ENCODE assay signal across 18 cellular contexts in genomic region chr4:147535161-147535560, GRCh38. TPM values are rescaled to one million over a fixed set of nuclear protein-coding genes. Genes with fewer than 3 reads are reported as not detected.
DNase-seq lines count a peak whose midpoint lies in the region; ATAC-seq and TF ChIP-seq lines count a peak whose summit lies in the region.
"Had no signal": no experiment of that assay in that cellular context is flagged by ENCODE, and none has a peak within 500 bp of the region (broad histone marks: within the 10 kb centered on the region; RNA-seq: fewer than 3 reads in every experiment).

No MANE protein-coding gene starts in this region.

- 0 out of 2 replicates have a peak, but pooled peaks cover 3% of the 10 kb centered on the region for H3K9me2 ChIP-seq in GM23338 (ENCODE audit: insufficient read depth)
- H3K9me2 ChIP-seq in hepatocyte (replicated peaks; ENCODE audit: insufficient read depth) = no peaks in the 10 kb centered on the region

- H3K27ac ChIP-seq in GM23338 (ENCODE audit: low read depth) = no peak overlapping the region
- peak overlapping the region; percentile 25 for H3K27ac ChIP-seq in hepatocyte
- H3K27ac ChIP-seq: C4-2B, GM23248 had no signal

- POLR2A ChIA-PET in Caco-2 (lab: Charles Lee) = no interaction called here
- POLR2A ChIA-PET in GM10248 (lab: Yijun Ruan, JAX) = no interaction called here

- intact Hi-C loops in Caco-2 (cut with micrococcal nuclease; ENCODE audit: unreplicated experiment) = loop anchor here (5.0 kb wide), 1 partner anchor 47 kb away; no protein-coding TSS in a partner anchor

- BruUV-seq in Caco-2 (replicated peaks; lab: Mats Ljungman, UMichigan) = no TSS peak

- peak; percentile 49 to 51 for DNase-seq in Caco-2
- peak; percentile 29 for DNase-seq in GM23338 (ENCODE audit: low spot score)
- no peak for DNase-seq in hepatocyte (ENCODE audit: low spot score)
- DNase-seq in mesothelial cell of epicardium (ENCODE audit: low spot score in 2 of 2, unreplicated experiment in 2 of 2) = no peak
- no peak for DNase-seq in ACHN
- no peak for DNase-seq in GM10248 (ENCODE audit: extremely low spot score)
- DNase-seq: AML-193; CD4-positive, alpha-beta T cell; DMS153; DMS79; GF-D8; GM23248; H9; KBM-7 had no signal

- H2AFZ ChIP-seq in GM23338 (no peak overlapping the region), hepatocyte (no peak overlapping the region)
- H2AFZ ChIP-seq: GM23248 had no signal

- H3K79me2 ChIP-seq in GM23338 (replicated peaks; ENCODE audit: insufficient read depth) (no peaks in the 10 kb centered on the region), hepatocyte (no peaks in the 10 kb centered on the region)

- H3K4me1 Mint-ChIP-seq in Caco-2 (ENCODE audit: low read depth, unreplicated experiment) = peaks cover 26% of the 10 kb centered on the region
- peaks cover 3% of the 10 kb centered on the region; the same call in 2 of the 3 replicates for H3K4me1 Mint-ChIP-seq in GM23338
- peaks cover 60% of the 10 kb centered on the region for H3K4me1 Mint-ChIP-seq in mesothelial cell of epicardium
- H3K4me1 Mint-ChIP-seq: IgD-negative memory B cell had no signal

- H3K9me3 Mint-ChIP-seq in Caco-2 (ENCODE audit: unreplicated experiment) (no peaks in the 10 kb centered on the region), GM23338 (no peaks in the 10 kb centered on the region), mesothelial cell of epicardium (peaks cover 3% of the 10 kb centered on the region)
- H3K9me3 Mint-ChIP-seq: CD4-positive, alpha-beta T cell; H9; IgD-negative memory B cell had no signal

- in situ Hi-C loops in ACHN (cut with HindIII; ENCODE audit: low pct_ligation_motif_present, low pct_unique_long_range_greater_than_20kb, low sequenced_read_pairs) = no loop called here

- ATAC-seq in GM23338 = peak; percentile 43; the same call in 2 of the 3 replicates
- no peak for ATAC-seq in GM18870 (IDR thresholded peaks at IDR 0.05; ENCODE audit: unreplicated experiment)
- ATAC-seq: GM12878 had no signal

- H3K9me3 ChIP-seq in Caco-2 = no peaks in the 10 kb centered on the region
- no peaks in the 10 kb centered on the region for H3K9me3 ChIP-seq in hepatocyte (ENCODE audit: low read depth)

- H3K4me1 ChIP-seq in Caco-2 (peaks cover 54% of the 10 kb centered on the region), GM23338 (ENCODE audit: insufficient read depth) (no peaks in the 10 kb centered on the region), hepatocyte (ENCODE audit: insufficient read depth) (peaks cover 26% of the 10 kb centered on the region)

- H3K27me3 Mint-ChIP-seq in Caco-2 (ENCODE audit: insufficient read depth, unreplicated experiment) (no peaks in the 10 kb centered on the region), GM23338 (ENCODE audit: insufficient read depth, low read depth, poor library complexity) (no peaks in the 10 kb centered on the region), mesothelial cell of epicardium (ENCODE audit: low read depth) (no peaks in the 10 kb centered on the region)

- no peaks in the 10 kb centered on the region for H4K20me1 ChIP-seq in GM23338 (replicated peaks; ENCODE audit: insufficient read depth)
- H4K20me1 ChIP-seq in hepatocyte (ENCODE audit: insufficient read depth, poor library complexity, severe bottlenecking) = no peaks in the 10 kb centered on the region

- no peaks in the 10 kb centered on the region for H3F3A ChIP-seq in GM23338 (replicated peaks; ENCODE audit: low read depth)

- H3K36me3 Mint-ChIP-seq in Caco-2 (ENCODE audit: insufficient read depth, unreplicated experiment) = no peaks in the 10 kb centered on the region
- no peaks in the 10 kb centered on the region for H3K36me3 Mint-ChIP-seq in GM23338 (ENCODE audit: low read depth)
- peaks cover 36% of the 10 kb centered on the region for H3K36me3 Mint-ChIP-seq in mesothelial cell of epicardium
- H3K36me3 Mint-ChIP-seq: IgD-negative memory B cell had no signal

- WGBS in hepatocyte (ENCODE audit: low lambda C conversion rate, missing lambda C conversion rate) = 17% methylated on average over 6 of the region's 6 CpGs

- no peaks in the 10 kb centered on the region for H3K27me3 ChIP-seq in Caco-2 (replicated peaks; ENCODE audit: control insufficient read depth, insufficient read depth, low read length)
- no peaks in the 10 kb centered on the region for H3K27me3 ChIP-seq in GM23338 (ENCODE audit: insufficient read depth)
- no peaks in the 10 kb centered on the region for H3K27me3 ChIP-seq in hepatocyte

- no peak for TF ChIP-seq CTCF in Caco-2 (IDR thresholded peaks at IDR 0.05; ENCODE audit: insufficient read depth in 1 of 2, low read depth in 1 of 2, low read length in 1 of 2, severe bottlenecking in 1 of 2, unreplicated experiment in 1 of 2)
- TF ChIP-seq CTCF in GM23338 (conservative IDR thresholded peaks at IDR 0.05; ENCODE audit: low read depth in 2 of 2) = no peak
- TF ChIP-seq CTCF in hepatocyte (IDR thresholded peaks at IDR 0.05; ENCODE audit: poor library complexity) = no peak
- no peak for TF ChIP-seq CTCF in mesothelial cell of epicardium (IDR thresholded peaks at IDR 0.05; ENCODE audit: unreplicated experiment)
- TF ChIP-seq CTCF in GM10248 (IDR thresholded peaks at IDR 0.05; ENCODE audit: control extremely low read depth, extremely low read depth, low read depth, missing control alignments) = no peak

- H3K4me3 Mint-ChIP-seq in Caco-2 (ENCODE audit: unreplicated experiment) = no peak overlapping the region
- no peak overlapping the region for H3K4me3 Mint-ChIP-seq in GM23338
- H3K4me3 Mint-ChIP-seq in mesothelial cell of epicardium = no peak overlapping the region
- H3K4me3 Mint-ChIP-seq: CD4-positive, alpha-beta T cell; H9; IgD-negative memory B cell had no signal

- H3K4me2 ChIP-seq in GM23338 (no peak overlapping the region), hepatocyte (no peak overlapping the region)

- CTCF ChIA-PET in Caco-2 (lab: Charles Lee) (interaction anchor here (1.7 kb wide), 1 partner anchor 16 kb away, joined by 8 read pairs; no protein-coding TSS in a partner anchor), GM10248 (lab: Yijun Ruan, JAX) (interaction anchor here (0.7 to 1.6 kb wide), 6 partner anchors 9 to 332 kb away, joined by 3 to 7 read pairs (median 4); no protein-coding TSS in a partner anchor)

- H3K27ac Mint-ChIP-seq in Caco-2 (ENCODE audit: unreplicated experiment) (no peak overlapping the region), GM23338 (no peak overlapping the region), mesothelial cell of epicardium (peak overlapping the region; percentile 93)
- H3K27ac Mint-ChIP-seq: CD4-positive, alpha-beta T cell; H9; IgD-negative memory B cell had no signal

- no peak overlapping the region for H3K4me3 ChIP-seq in Caco-2 (ENCODE audit: low read depth, low read length)
- H3K4me3 ChIP-seq in GM23338 = no peak overlapping the region
- no peak overlapping the region for H3K4me3 ChIP-seq in hepatocyte
- H3K4me3 ChIP-seq: GM12878, GM23248 had no signal

- no peaks in the 10 kb centered on the region for H3K36me3 ChIP-seq in Caco-2 (ENCODE audit: control insufficient read depth, insufficient read depth, low read length)
- no peaks in the 10 kb centered on the region for H3K36me3 ChIP-seq in GM23338 (ENCODE audit: insufficient read depth)
- no peaks in the 10 kb centered on the region for H3K36me3 ChIP-seq in hepatocyte (replicated peaks; ENCODE audit: insufficient read depth, low read depth)

TF ChIP-seq in GM23338, 12 proteins besides CTCF, POLR2A, EP300 and RAD21:
- no peak for TF ChIP-seq POLR2AphosphoS5 (IDR thresholded peaks at IDR 0.05; ENCODE audit: low read depth)
- no peak for TF ChIP-seq CREB1 (CRISPR knock-in tag; IDR thresholded peaks at IDR 0.05; ENCODE audit: low read depth)
- TF ChIP-seq EZH2phosphoT487 (IDR thresholded peaks at IDR 0.05; ENCODE audit: unreplicated experiment) = no peak
- no peak for TF ChIP-seq JUNB (IDR thresholded peaks at IDR 0.05; ENCODE audit: unreplicated experiment)
- TF ChIP-seq ETS1 (IDR thresholded peaks at IDR 0.05) = no peak
- no peak for TF ChIP-seq NANOG (IDR thresholded peaks at IDR 0.05; ENCODE audit: borderline replicate concordance)

RNA-seq across cellular contexts. Expression of gene EDNRA, which starts 54.3 kb away (rescaled TPM):
- total RNA-seq in Caco-2 (2022) (0.58 and 0.73 TPM in 2 replicates), hepatocyte (28.1 and 35.7 TPM in 2 replicates), mesothelial cell of epicardium (135 to 140 TPM (median 135 TPM) in 3 replicates)
- total RNA-seq in GM23338 (2014; rRNA removed; shearing (Covaris generic)) = 4.5 and 5.0 TPM in 2 replicates
- polyA plus RNA-seq in GM23338 (2016; fragmentation: Nextera tagmentation; extraction: Ambion mirVana) (1.5 and 2.2 TPM in 2 replicates), hepatocyte (12.8 and 19.0 TPM in 2 replicates)
- total RNA-seq: CD4-positive, alpha-beta T cell had no signal
- polyA plus RNA-seq: IgD-negative memory B cell had no signal

Comparison
In these comparisons a context has a peak if more than half of its experiments do, and no peak if none do; other contexts are left out.
1. DNase-seq: peak in Caco-2 (2 of 2) and GM23338 (single experiment); none in hepatocyte (single experiment), mesothelial cell of epicardium (0 of 2), ACHN (single experiment) and GM10248 (single experiment).